Comparison of ENCODE assay signal across 9 cellular contexts in genomic region chr3:99505646-99506269, GRCh38.
DNase-seq lines count a peak whose midpoint lies in the region; ATAC-seq lines count a peak whose summit lies in the region.
"Had no signal": no experiment of that assay in that cellular context is flagged by ENCODE, and none has a peak within 500 bp of the region (broad histone marks: within the 10 kb centered on the region; RNA-seq: fewer than 3 reads in every experiment).

No MANE protein-coding gene starts in this region.

- ATAC-seq in esophagus mucosa, result peak; percentile 91
- ATAC-seq in effector memory CD8-positive, alpha-beta T cell (replicated peaks), result no peak

- no peaks in the 10 kb centered on the region for H3K9me3 Mint-ChIP-seq in effector memory CD8-positive, alpha-beta T cell
- H3K9me3 Mint-ChIP-seq: neural crest cell had no signal

- no peak overlapping the region for H3K4me3 Mint-ChIP-seq in effector memory CD8-positive, alpha-beta T cell
- H3K4me3 Mint-ChIP-seq: neural crest cell had no signal

- no peaks in the 10 kb centered on the region for H3K27me3 Mint-ChIP-seq in effector memory CD8-positive, alpha-beta T cell

- no peaks in the 10 kb centered on the region for H3K36me3 Mint-ChIP-seq in effector memory CD8-positive, alpha-beta T cell (ENCODE audit: insufficient read depth)

- H3K27ac Mint-ChIP-seq in effector memory CD8-positive, alpha-beta T cell, result no peak overlapping the region

- no peaks in the 10 kb centered on the region for H3K4me1 Mint-ChIP-seq in effector memory CD8-positive, alpha-beta T cell (ENCODE audit: low read depth in 2 of 2)

- DNase-seq in NK-92 treated with Interleukin-12 subunit alpha and Interleukin-12 subunit beta, amount 100 ng/mL, for 24 hours (lab: John Stamatoyannopoulos, UW), result peak; percentile 20
- DNase-seq in NK-92 (lab: John Stamatoyannopoulos, UW; ENCODE audit: unreplicated experiment), result no peak
- DNase-seq in GOT3 (lab: John Stamatoyannopoulos, UW), result peak; percentile 19
- DNase-seq in M059J (ENCODE audit: low read depth), result peak; percentile 98
- peak; percentile 96 for DNase-seq in stromal cell of bone marrow (ENCODE audit: low read depth)
- no peak for DNase-seq in kidney glomerular epithelial cell (lab: John Stamatoyannopoulos, UW)
- DNase-seq in effector memory CD8-positive, alpha-beta T cell, result no peak

Comparison
In these comparisons a context has a peak if more than half of its experiments do, and no peak if none do; other contexts are left out.
1. DNase-seq: peak in NK-92 treated with Interleukin-12 subunit alpha and Interleukin-12 subunit beta, amount 100 ng/mL, for 24 hours (single experiment), GOT3 (single experiment), M059J (single experiment) and stromal cell of bone marrow (single experiment); none in NK-92 (single experiment), kidney glomerular epithelial cell (single experiment) and effector memory CD8-positive, alpha-beta T cell (0 of 3).